8 cellular contexts compared by ENCODE assay signal in genomic region chr12:132828706-132829534, GRCh38. TPM values are rescaled to one million over a fixed set of nuclear protein-coding genes. Genes with fewer than 3 reads are reported as not detected.
DNase-seq lines count a peak whose midpoint lies in the region; ATAC-seq and TF ChIP-seq lines count a peak whose summit lies in the region.

Gene GOLGA3, minus strand, starts transcription at chr12:132828869. Its CDS starts 6,741 bp downstream, at chr12:132822128.

- H3K27me3 Mint-ChIP-seq in Caco-2 (ENCODE audit: insufficient read depth, unreplicated experiment) (no peaks in the 10 kb centered on the region), endodermal cell (ENCODE audit: insufficient read depth) (no peaks in the 10 kb centered on the region)
- no peaks in the 10 kb centered on the region for H3K27me3 Mint-ChIP-seq in activated CD8-positive, alpha-beta memory T cell treated with anti-CD3 and anti-CD28 coated beads, Interleukin-2, amount 10 ng/mL, durations not matched to agents 7 days and 5 days

- DNase-seq in Caco-2, result peak; percentile 93 to 94
- DNase-seq in NT2/D1 (ENCODE audit: low read depth, low spot score), result peak; percentile 89
- DNase-seq in activated CD8-positive, alpha-beta memory T cell treated with anti-CD3 and anti-CD28 coated beads, Interleukin-2, amount 10 ng/mL, durations not matched to agents 7 days and 5 days, result peak; percentile 96
- DNase-seq in endodermal cell, result peak; percentile 99
- DNase-seq in mesenteric fat pad (ENCODE audit: low spot score), result peak; percentile 98
- DNase-seq in stimulated activated CD8-positive, alpha-beta memory T cell treated with anti-CD3 and anti-CD28 coated beads, Interleukin-15, amount 100 ng/mL, for 1 hour (ENCODE audit: low read depth), result peak; percentile 93

- WGBS in endodermal cell (ENCODE audit: insufficient coverage in 1 of 2, insufficient read length in 1 of 2), 2 experiments, result 8 to 11% methylated on average over 64 to 78 of the region's 78 CpGs

- peak; percentile 89 for ATAC-seq in GM21390 (IDR thresholded peaks at IDR 0.05; ENCODE audit: unreplicated experiment)
- ATAC-seq in activated CD8-positive, alpha-beta memory T cell treated with anti-CD3 and anti-CD28 coated beads, Interleukin-2, amount 10 ng/mL, durations not matched to agents 7 days and 5 days, result peak; percentile 92

- H3K4me3 Mint-ChIP-seq in Caco-2 (ENCODE audit: unreplicated experiment), result peak within 1 kb of the TSS; percentile 76
- H3K4me3 Mint-ChIP-seq in activated CD8-positive, alpha-beta memory T cell treated with anti-CD3 and anti-CD28 coated beads, Interleukin-2, amount 10 ng/mL, durations not matched to agents 7 days and 5 days, result peak within 1 kb of the TSS; percentile 87
- H3K4me3 Mint-ChIP-seq in endodermal cell, result peak within 1 kb of the TSS; percentile 86

- no TSS peak for BruUV-seq in Caco-2 (replicated peaks; lab: Mats Ljungman, UMichigan)

- H3K9ac ChIP-seq in HUES48 (ENCODE audit: low read depth, low read length) (peak within 1 kb of the TSS; percentile 100), NT2/D1 (ENCODE audit: insufficient read length, low read depth) (peak within 1 kb of the TSS; percentile 98), endodermal cell (ENCODE audit: extremely low read depth, low read length, poor library complexity, severe bottlenecking) (peak within 1 kb of the TSS; percentile 98)

- TF ChIP-seq CTCF in Caco-2 (IDR thresholded peaks at IDR 0.05; ENCODE audit: insufficient read depth in 1 of 2, low read depth in 1 of 2, low read length in 1 of 2, severe bottlenecking in 1 of 2, unreplicated experiment in 1 of 2) (no peak), endodermal cell (conservative IDR thresholded peaks at IDR 0.05) (no peak)

- intact Hi-C loops in Caco-2 (cut with micrococcal nuclease; ENCODE audit: unreplicated experiment), result no loop called here

- H3K9me3 ChIP-seq in Caco-2 (no peaks in the 10 kb centered on the region), HUES48 (ENCODE audit: control insufficient read depth, insufficient read depth, low read length) (no peaks in the 10 kb centered on the region), NT2/D1 (ENCODE audit: insufficient read depth, low read length) (no peaks in the 10 kb centered on the region), endodermal cell (ENCODE audit: control insufficient read depth, low read length) (no peaks in the 10 kb centered on the region)

- CTCF ChIA-PET in Caco-2 (lab: Charles Lee), result no interaction called here
- CTCF ChIA-PET in activated CD8-positive, alpha-beta memory T cell treated with anti-CD3 and anti-CD28 coated beads, Interleukin-2, amount 10 ng/mL, durations not matched to agents 7 days and 5 days (lab: Charles Lee), result interaction anchor here (0.9 to 1.4 kb wide), 3 partner anchors 44 to 76 kb away, joined by 3 to 4 read pairs (median 4); no protein-coding TSS in a partner anchor

- no peaks in the 10 kb centered on the region for H3K9me3 Mint-ChIP-seq in Caco-2 (ENCODE audit: unreplicated experiment)
- no peaks in the 10 kb centered on the region for H3K9me3 Mint-ChIP-seq in activated CD8-positive, alpha-beta memory T cell treated with anti-CD3 and anti-CD28 coated beads, Interleukin-2, amount 10 ng/mL, durations not matched to agents 7 days and 5 days (ENCODE audit: low read depth)
- no peaks in the 10 kb centered on the region for H3K9me3 Mint-ChIP-seq in endodermal cell

- H3K4me1 Mint-ChIP-seq in Caco-2 (ENCODE audit: low read depth, unreplicated experiment), result no peaks in the 10 kb centered on the region
- H3K4me1 Mint-ChIP-seq in activated CD8-positive, alpha-beta memory T cell treated with anti-CD3 and anti-CD28 coated beads, Interleukin-2, amount 10 ng/mL, durations not matched to agents 7 days and 5 days, result peaks cover 47% of the 10 kb centered on the region
- peaks cover 14% of the 10 kb centered on the region for H3K4me1 Mint-ChIP-seq in endodermal cell

- POLR2A ChIA-PET in Caco-2 (lab: Charles Lee), result interaction anchor here (0.7 kb wide), 1 partner anchor 251 kb away, joined by 3 read pairs; no protein-coding TSS in a partner anchor

- H3K4me3 ChIP-seq in Caco-2 (ENCODE audit: low read depth, low read length) (peak within 1 kb of the TSS; percentile 99), HUES48 (ENCODE audit: low read depth, low read length) (peak within 1 kb of the TSS; percentile 93), NT2/D1 (ENCODE audit: insufficient read length, low read depth) (peak within 1 kb of the TSS; percentile 86), endodermal cell (ENCODE audit: low read length) (peak within 1 kb of the TSS; percentile 90)

- H3K27ac Mint-ChIP-seq in Caco-2 (ENCODE audit: unreplicated experiment) (peak within 1 kb of the TSS; percentile 100), endodermal cell (peak within 1 kb of the TSS; percentile 100)
- H3K27ac Mint-ChIP-seq in activated CD8-positive, alpha-beta memory T cell treated with anti-CD3 and anti-CD28 coated beads, Interleukin-2, amount 10 ng/mL, durations not matched to agents 7 days and 5 days, result peak within 1 kb of the TSS; percentile 100

- no peaks in the 10 kb centered on the region for H3K27me3 ChIP-seq in Caco-2 (replicated peaks; ENCODE audit: control insufficient read depth, insufficient read depth, low read length)
- no peaks in the 10 kb centered on the region for H3K27me3 ChIP-seq in HUES48 (ENCODE audit: control insufficient read depth, insufficient read depth, low read length)
- no peaks in the 10 kb centered on the region for H3K27me3 ChIP-seq in NT2/D1 (ENCODE audit: insufficient read depth, insufficient read length)
- H3K27me3 ChIP-seq in endodermal cell (ENCODE audit: control insufficient read depth, insufficient read depth, low read length, poor library complexity, severe bottlenecking), result no peaks in the 10 kb centered on the region

- H3K27ac ChIP-seq in HUES48 (ENCODE audit: low read depth, low read length) (peak within 1 kb of the TSS; percentile 96), endodermal cell (ENCODE audit: low read depth, low read length) (peak within 1 kb of the TSS; percentile 98)

- H3K36me3 ChIP-seq in Caco-2 (ENCODE audit: control insufficient read depth, insufficient read depth, low read length), result peaks cover 3% of the 10 kb centered on the region; the same call in 1 of the 2 replicates
- H3K36me3 ChIP-seq in HUES48 (ENCODE audit: control insufficient read depth, insufficient read depth, low read length), result peaks cover 46% of the 10 kb centered on the region
- H3K36me3 ChIP-seq in NT2/D1 (ENCODE audit: insufficient read depth, insufficient read length, low read length), result peaks cover 68% of the 10 kb centered on the region
- peaks cover 51% of the 10 kb centered on the region for H3K36me3 ChIP-seq in endodermal cell (ENCODE audit: control insufficient read depth, insufficient read depth, low read length)

- H3K36me3 Mint-ChIP-seq in Caco-2 (ENCODE audit: insufficient read depth, unreplicated experiment) (peaks cover 67% of the 10 kb centered on the region), endodermal cell (ENCODE audit: low read depth) (peaks cover 65% of the 10 kb centered on the region)
- H3K36me3 Mint-ChIP-seq in activated CD8-positive, alpha-beta memory T cell treated with anti-CD3 and anti-CD28 coated beads, Interleukin-2, amount 10 ng/mL, durations not matched to agents 7 days and 5 days, result peaks cover 46% of the 10 kb centered on the region

- H3K4me1 ChIP-seq in Caco-2 (peaks cover 11% of the 10 kb centered on the region; the same call in 1 of the 2 replicates), HUES48 (ENCODE audit: control insufficient read depth, insufficient read depth, low read length) (no peaks in the 10 kb centered on the region), NT2/D1 (ENCODE audit: insufficient read depth, insufficient read length) (no peaks in the 10 kb centered on the region), endodermal cell (ENCODE audit: control insufficient read depth, insufficient read depth, low read length) (peaks cover 4% of the 10 kb centered on the region)

RNA-seq across cellular contexts. Expression of gene GOLGA3, which starts in this region (rescaled TPM):
- total RNA-seq in Caco-2 (2022) (62.2 and 67.0 TPM in 2 replicates), endodermal cell (10 to 100 TPM; 38.2 to 43.5 TPM), mesenteric fat pad (78.7 TPM)
- 10 to 100 TPM; 60.0 to 60.4 TPM for total RNA-seq in activated CD8-positive, alpha-beta memory T cell treated with anti-CD3 and anti-CD28 coated beads, Interleukin-2, amount 10 ng/mL, durations not matched to agents 7 days and 5 days
- polyA plus RNA-seq in endodermal cell (2013, experiment 1 of 2), result 18.0 TPM
- polyA plus RNA-seq in endodermal cell (2013, experiment 2 of 2), result 18.4 TPM

Comparison
In these comparisons a context has a peak if more than half of its experiments do, and no peak if none do; other contexts are left out.
1. Peak in every context shown above with its lines: DNase-seq, ATAC-seq, H3K4me3 ChIP-seq and H3K27ac ChIP-seq.